ENCODE assay signal across 8 cellular contexts in the genomic region with DNA sequence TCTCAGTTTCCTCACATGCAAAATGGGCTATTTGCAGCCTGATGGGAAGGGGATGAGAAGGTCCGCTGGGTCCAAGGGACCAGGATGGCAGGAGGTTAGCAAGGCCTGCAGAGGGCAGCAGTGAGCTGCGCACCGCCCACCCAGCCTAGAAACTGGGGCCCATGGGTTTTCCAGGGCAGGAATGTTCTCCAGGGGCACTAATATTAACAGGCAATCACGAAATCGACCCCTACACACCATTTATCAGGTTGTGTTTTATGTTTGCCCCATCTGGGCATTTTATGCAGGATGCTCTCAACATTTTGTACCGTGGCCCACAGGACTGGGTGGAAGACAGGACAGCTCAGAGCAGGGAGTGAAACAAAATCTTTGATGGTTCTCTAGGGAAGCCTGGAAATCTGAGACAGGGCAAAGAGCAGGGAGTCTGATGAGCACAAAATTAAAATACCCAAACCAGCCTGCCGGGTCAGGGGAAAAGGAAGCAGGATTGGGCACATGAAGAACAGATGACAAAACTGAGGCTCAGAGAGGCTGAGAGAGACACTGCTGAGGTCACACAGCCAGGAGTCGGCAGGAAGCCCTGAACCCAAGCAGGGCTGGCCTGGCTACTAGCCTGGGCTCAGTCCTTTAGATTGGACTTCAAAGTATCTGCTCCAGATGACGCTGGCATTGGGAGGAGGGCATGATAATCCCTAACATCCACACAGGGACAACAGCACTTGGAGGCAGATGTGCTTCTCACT. TPM values are rescaled to one million over a fixed set of nuclear protein-coding genes. Genes with fewer than 3 reads are reported as not detected.
DNase-seq lines count a peak whose midpoint lies in the region; ATAC-seq, FAIRE-seq and TF ChIP-seq lines count a peak whose summit lies in the region.

No MANE protein-coding gene starts in this region.

- ATAC-seq in SK-N-SH treated with all-trans-retinoic acid at 6 μM for 48 hours (peak; percentile 75), HG02798 (IDR thresholded peaks at IDR 0.05; ENCODE audit: poor library complexity, unreplicated experiment) (no peak), GM18505 (IDR thresholded peaks at IDR 0.05; ENCODE audit: unreplicated experiment) (no peak)

- H3K4me3 Mint-ChIP-seq in IgD-negative memory B cell (peak overlapping the region; percentile 63 to 96 (median 82)), progenitor cell of endocrine pancreas (ENCODE audit: low read depth) (peak overlapping the region; percentile 58)

- H3K27me3 Mint-ChIP-seq in IgD-negative memory B cell: peaks cover 14% of the 10 kb centered on the region
- H3K27me3 Mint-ChIP-seq in progenitor cell of endocrine pancreas: no peaks in the 10 kb centered on the region

- no peak for TF ChIP-seq POLR2A in GM18505 (IDR thresholded peaks at IDR 0.05; ENCODE audit: borderline replicate concordance, extremely low read depth, insufficient read depth, insufficient read length)

- H3K36me3 Mint-ChIP-seq in IgD-negative memory B cell (no peaks in the 10 kb centered on the region), progenitor cell of endocrine pancreas (ENCODE audit: insufficient read depth) (peaks cover 20% of the 10 kb centered on the region)

- peak; percentile 89 for TF ChIP-seq CTCF in D721Med (IDR thresholded peaks at IDR 0.05; ENCODE audit: insufficient read depth, missing control alignments)
- TF ChIP-seq CTCF in progenitor cell of endocrine pancreas (IDR thresholded peaks at IDR 0.05; ENCODE audit: unreplicated experiment): peak; percentile 94

- H3K4me1 Mint-ChIP-seq in IgD-negative memory B cell: peaks cover 31 to 51% (median 34%) of the 10 kb centered on the region in 3 donors
- H3K4me1 Mint-ChIP-seq in progenitor cell of endocrine pancreas (ENCODE audit: low read depth): peaks cover 33% of the 10 kb centered on the region

- H3K27ac Mint-ChIP-seq in IgD-negative memory B cell (peak overlapping the region; percentile 65 to 95 (median 91)), progenitor cell of endocrine pancreas (peak overlapping the region; percentile 82)

- no peak for FAIRE-seq in D721Med (lab: Jason Lieb, UNC)

- intact Hi-C loops in head of caudate nucleus (cut with DNase I): loop anchor here (2.0 to 10.0 kb wide), 2 partner anchors 104 to 206 kb away; no protein-coding TSS in a partner anchor

- peaks cover 0 to 6% (median 0%) of the 10 kb centered on the region in 3 donors for H3K9me3 Mint-ChIP-seq in IgD-negative memory B cell
- peaks cover 16% of the 10 kb centered on the region for H3K9me3 Mint-ChIP-seq in progenitor cell of endocrine pancreas (ENCODE audit: low read depth)

- DNase-seq in D721Med (ENCODE audit: insufficient read length, low spot score) (peak; percentile 83), head of caudate nucleus (peak; percentile 45 to 91 (median 78)), progenitor cell of endocrine pancreas (ENCODE audit: low spot score, unreplicated experiment) (peak; percentile 64)
- DNase-seq in activated naive CD8-positive, alpha-beta T cell treated with anti-CD3 and anti-CD28 coated beads, Interleukin-2, amount 50 U/mL, for 16 hours (ENCODE audit: low read depth, low spot score): peak; percentile 22

TF ChIP-seq in SK-N-SH treated with all-trans-retinoic acid at 6 μM for 48 hours, 23 proteins besides CTCF, POLR2A, EP300 and RAD21:
- TF ChIP-seq, protein P1, sequence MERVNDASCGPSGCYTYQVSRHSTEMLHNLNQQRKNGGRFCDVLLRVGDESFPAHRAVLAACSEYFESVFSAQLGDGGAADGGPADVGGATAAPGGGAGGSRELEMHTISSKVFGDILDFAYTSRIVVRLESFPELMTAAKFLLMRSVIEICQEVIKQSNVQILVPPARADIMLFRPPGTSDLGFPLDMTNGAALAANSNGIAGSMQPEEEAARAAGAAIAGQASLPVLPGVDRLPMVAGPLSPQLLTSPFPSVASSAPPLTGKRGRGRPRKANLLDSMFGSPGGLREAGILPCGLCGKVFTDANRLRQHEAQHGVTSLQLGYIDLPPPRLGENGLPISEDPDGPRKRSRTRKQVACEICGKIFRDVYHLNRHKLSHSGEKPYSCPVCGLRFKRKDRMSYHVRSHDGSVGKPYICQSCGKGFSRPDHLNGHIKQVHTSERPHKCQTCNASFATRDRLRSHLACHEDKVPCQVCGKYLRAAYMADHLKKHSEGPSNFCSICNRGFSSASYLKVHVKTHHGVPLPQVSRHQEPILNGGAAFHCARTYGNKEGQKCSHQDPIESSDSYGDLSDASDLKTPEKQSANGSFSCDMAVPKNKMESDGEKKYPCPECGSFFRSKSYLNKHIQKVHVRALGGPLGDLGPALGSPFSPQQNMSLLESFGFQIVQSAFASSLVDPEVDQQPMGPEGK (CRISPR knock-in tag; IDR thresholded peaks at IDR 0.05; ENCODE audit: borderline replicate concordance): no peak
- TF ChIP-seq CSDC2 (CRISPR knock-in tag; IDR thresholded peaks at IDR 0.05) (no peak), TSHZ2 (CRISPR knock-in tag; IDR thresholded peaks at IDR 0.05) (no peak), TCF4 (CRISPR knock-in tag; IDR thresholded peaks at IDR 0.05; ENCODE audit: borderline replicate concordance) (no peak), ZFP30 (CRISPR knock-in tag; IDR thresholded peaks at IDR 0.05) (no peak), GLIS3 (CRISPR knock-in tag; IDR thresholded peaks at IDR 0.05) (no peak), ISL1 (CRISPR knock-in tag; IDR thresholded peaks at IDR 0.05) (no peak), ZC3H10 (CRISPR knock-in tag; IDR thresholded peaks at IDR 0.05) (no peak), ZNF565 (CRISPR knock-in tag; conservative IDR thresholded peaks at IDR 0.05; ENCODE audit: low read depth) (no peak), ZFP3 (CRISPR knock-in tag; IDR thresholded peaks at IDR 0.05) (no peak), OSR1 (CRISPR knock-in tag; IDR thresholded peaks at IDR 0.05) (no peak), BACH2 (CRISPR knock-in tag; IDR thresholded peaks at IDR 0.05; ENCODE audit: borderline replicate concordance) (no peak), ZNF70 (CRISPR knock-in tag; IDR thresholded peaks at IDR 0.05) (no peak), CSRNP3 (CRISPR knock-in tag; IDR thresholded peaks at IDR 0.05) (no peak), ZNF8 (CRISPR knock-in tag; IDR thresholded peaks at IDR 0.05) (no peak), ARNTL (CRISPR knock-in tag; IDR thresholded peaks at IDR 0.05; ENCODE audit: borderline replicate concordance, low read depth) (no peak), ESRRG (CRISPR knock-in tag; IDR thresholded peaks at IDR 0.05) (no peak), RARB (CRISPR knock-in tag; IDR thresholded peaks at IDR 0.05) (no peak), TOX (CRISPR knock-in tag; IDR thresholded peaks at IDR 0.05; ENCODE audit: borderline replicate concordance) (no peak)

RNA-seq across cellular contexts. Expression of gene BCR, which starts 1.6 kb away (rescaled TPM):
- 5.9 TPM for polyA plus RNA-seq in IgD-negative memory B cell
- 102 and 106 TPM in 2 replicates for total RNA-seq in progenitor cell of endocrine pancreas

RNA-seq across cellular contexts. Expression of gene RAB36, which starts 33.4 kb away (rescaled TPM):
- 1.8 TPM for polyA plus RNA-seq in IgD-negative memory B cell
- 10.1 and 10.3 TPM in 2 replicates for total RNA-seq in progenitor cell of endocrine pancreas

RNA-seq across cellular contexts. Expression of gene RSPH14, which starts 36.9 kb away (rescaled TPM):
- 0.39 TPM for polyA plus RNA-seq in IgD-negative memory B cell
- total RNA-seq in progenitor cell of endocrine pancreas: 2.4 and 3.6 TPM in 2 replicates

Comparison
In these comparisons a context has a peak if more than half of its experiments do, and no peak if none do; other contexts are left out.
1. DNase-seq: peak in every context shown above with its lines; median percentile 83 in D721Med; 78 in head of caudate nucleus; 64 in progenitor cell of endocrine pancreas; 22 in activated naive CD8-positive, alpha-beta T cell treated with anti-CD3 and anti-CD28 coated beads, Interleukin-2, amount 50 U/mL, for 16 hours.